Comparison of ENCODE assay signal across 1 cellular context in genomic region chr5:133314086-133314485, GRCh38.
TF ChIP-seq lines count a peak whose summit lies in the region.

No MANE protein-coding gene starts in this region.

TF ChIP-seq in HepG2, 621 proteins besides CTCF, POLR2A, EP300 and RAD21 (continued from another document):
- TF ChIP-seq, protein P1, sequence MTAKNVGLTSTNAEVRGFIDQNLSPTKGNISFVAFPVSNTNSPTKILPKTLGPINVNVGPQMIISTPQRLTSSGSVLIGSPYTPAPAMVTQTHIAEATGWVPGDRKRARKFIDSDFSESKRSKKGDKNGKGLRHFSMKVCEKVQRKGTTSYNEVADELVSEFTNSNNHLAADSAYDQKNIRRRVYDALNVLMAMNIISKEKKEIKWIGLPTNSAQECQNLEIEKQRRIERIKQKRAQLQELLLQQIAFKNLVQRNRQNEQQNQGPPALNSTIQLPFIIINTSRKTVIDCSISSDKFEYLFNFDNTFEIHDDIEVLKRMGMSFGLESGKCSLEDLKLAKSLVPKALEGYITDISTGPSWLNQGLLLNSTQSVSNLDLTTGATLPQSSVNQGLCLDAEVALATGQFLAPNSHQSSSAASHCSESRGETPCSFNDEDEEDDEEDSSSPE (CRISPR knock-in tag; IDR thresholded peaks at IDR 0.05): no peak
- no peak for TF ChIP-seq ZNF33A (CRISPR knock-in tag; IDR thresholded peaks at IDR 0.05; ENCODE audit: borderline replicate concordance)
- TF ChIP-seq ZNF326 (CRISPR knock-in tag; IDR thresholded peaks at IDR 0.05; ENCODE audit: borderline replicate concordance): no peak
- TF ChIP-seq ZSCAN9 (CRISPR knock-in tag; IDR thresholded peaks at IDR 0.05; ENCODE audit: borderline replicate concordance): no peak
- TF ChIP-seq ZKSCAN1 (IDR thresholded peaks at IDR 0.05; ENCODE audit: low read length): no peak
- no peak for TF ChIP-seq POLR2G (IDR thresholded peaks at IDR 0.05; ENCODE audit: low read depth, low read length)
